ENCODE assay signal across 31 cellular contexts in the genomic region with DNA sequence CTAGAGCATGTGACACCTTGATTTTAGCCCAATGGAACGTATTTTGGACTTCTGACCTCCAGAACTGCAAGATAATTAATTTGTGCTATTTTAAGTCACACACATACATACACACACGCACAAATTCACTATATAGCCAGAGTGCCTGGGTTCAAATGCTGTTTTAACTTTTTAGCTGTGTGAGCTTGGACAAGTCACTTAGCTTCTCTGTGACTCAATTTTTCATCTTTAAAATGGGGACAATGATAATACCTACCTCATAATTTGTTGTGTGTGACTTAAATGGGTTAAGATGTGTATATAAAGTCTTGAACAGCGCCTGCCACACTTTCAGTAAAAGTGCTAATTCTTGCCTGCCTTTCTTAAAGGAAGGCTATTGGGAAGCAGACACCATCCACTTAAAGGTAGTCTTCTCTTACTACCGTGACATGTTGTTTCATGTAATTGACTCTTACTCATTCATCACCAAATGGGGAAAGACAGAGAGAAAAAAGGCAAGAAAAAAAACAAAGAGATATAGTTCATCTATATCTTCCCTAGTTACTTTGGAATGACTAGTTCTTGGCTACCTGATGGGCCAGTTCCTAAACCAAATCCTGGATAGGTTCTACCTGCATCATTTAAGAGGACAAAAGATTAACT. TPM values are rescaled to one million over a fixed set of nuclear protein-coding genes. Genes with fewer than 3 reads are reported as not detected.
DNase-seq lines count a peak whose midpoint lies in the region; ATAC-seq and TF ChIP-seq lines count a peak whose summit lies in the region.
"Had no signal": no experiment of that assay in that cellular context is flagged by ENCODE, and none has a peak within 500 bp of the region (broad histone marks: within the 10 kb centered on the region; RNA-seq: fewer than 3 reads in every experiment).

No MANE protein-coding gene starts in this region.

- POLR2A ChIA-PET in activated CD8-positive, alpha-beta T cell treated with anti-CD3 and anti-CD28 coated beads for 36 hours (lab: Charles Lee), result no interaction called here
- POLR2A ChIA-PET in activated CD8-positive, alpha-beta T cell treated with anti-CD3 and anti-CD28 coated beads, Interleukin-2, amount 10 ng/mL, durations not matched to agents 7 days and 5 days (lab: Charles Lee), result no interaction called here
- POLR2A ChIA-PET in CD8-positive, alpha-beta T cell (lab: Charles Lee), result interaction anchor here (1.3 kb wide), 1 partner anchor 83 kb away, joined by 3 read pairs; no protein-coding TSS in a partner anchor

- H3K27me3 ChIP-seq in CD8-positive, alpha-beta T cell (ENCODE audit: insufficient read depth, low read length), result no peaks in the 10 kb centered on the region
- no peaks in the 10 kb centered on the region for H3K27me3 ChIP-seq in MG63
- H3K27me3 ChIP-seq: cardiac muscle cell, colonic mucosa, neutrophil, tibial artery, vagina had no signal

- no peak for TF ChIP-seq CTCF in activated CD8-positive, alpha-beta T cell treated with anti-CD3 and anti-CD28 coated beads for 36 hours (IDR thresholded peaks at IDR 0.05)
- TF ChIP-seq CTCF in CD8-positive, alpha-beta T cell (IDR thresholded peaks at IDR 0.05), result no peak

- peaks cover 38% of the 10 kb centered on the region for H3K9me3 Mint-ChIP-seq in activated CD8-positive, alpha-beta T cell treated with anti-CD3 and anti-CD28 coated beads for 36 hours
- peaks cover 41% of the 10 kb centered on the region for H3K9me3 Mint-ChIP-seq in activated CD8-positive, alpha-beta T cell treated with anti-CD3 and anti-CD28 coated beads, Interleukin-2, amount 10 ng/mL, durations not matched to agents 7 days and 5 days (ENCODE audit: insufficient read depth)
- H3K9me3 Mint-ChIP-seq in CD8-positive, alpha-beta T cell, result peaks cover 24% of the 10 kb centered on the region
- H3K9me3 Mint-ChIP-seq in activated naive CD8-positive, alpha-beta T cell treated with anti-CD3 and anti-CD28 coated beads, Interleukin-2, amount 50 U/mL, for 24 hours, result peaks cover 50% of the 10 kb centered on the region
- H3K9me3 Mint-ChIP-seq in naive B cell, result peaks cover 4 to 23% (median 20%) of the 10 kb centered on the region in 7 donors
- peaks cover 16% of the 10 kb centered on the region for H3K9me3 Mint-ChIP-seq in activated CD8-positive, alpha-beta memory T cell treated with anti-CD3 and anti-CD28 coated beads, Interleukin-2, amount 10 ng/mL, durations not matched to agents 7 days and 5 days (ENCODE audit: low read depth)

- H3K27ac ChIP-seq in CD8-positive, alpha-beta T cell (ENCODE audit: low read depth, low read length), result no peak overlapping the region
- H3K27ac ChIP-seq: cardiac muscle cell, colonic mucosa, HL-60, neutrophil, tibial artery, vagina had no signal

- H3K4me1 Mint-ChIP-seq in activated CD8-positive, alpha-beta T cell treated with anti-CD3 and anti-CD28 coated beads for 36 hours (ENCODE audit: low read depth), result peaks cover 51% of the 10 kb centered on the region
- peaks cover 54% of the 10 kb centered on the region for H3K4me1 Mint-ChIP-seq in activated CD8-positive, alpha-beta T cell treated with anti-CD3 and anti-CD28 coated beads, Interleukin-2, amount 10 ng/mL, durations not matched to agents 7 days and 5 days (ENCODE audit: low read depth)
- H3K4me1 Mint-ChIP-seq in CD8-positive, alpha-beta T cell (ENCODE audit: low read depth), result peaks cover 59% of the 10 kb centered on the region
- H3K4me1 Mint-ChIP-seq in activated naive CD8-positive, alpha-beta T cell treated with anti-CD3 and anti-CD28 coated beads, Interleukin-2, amount 50 U/mL, for 24 hours, result peaks cover 80% of the 10 kb centered on the region
- H3K4me1 Mint-ChIP-seq in naive B cell, result peaks cover 38 to 58% (median 56%) of the 10 kb centered on the region in 3 donors
- H3K4me1 Mint-ChIP-seq in activated CD8-positive, alpha-beta memory T cell treated with anti-CD3 and anti-CD28 coated beads, Interleukin-2, amount 10 ng/mL, durations not matched to agents 7 days and 5 days, result peaks cover 46% of the 10 kb centered on the region
- H3K4me1 Mint-ChIP-seq: T-helper 17 cell had no signal

- DNase-seq in activated CD8-positive, alpha-beta T cell treated with anti-CD3 and anti-CD28 coated beads for 36 hours, result no peak
- DNase-seq in activated CD8-positive, alpha-beta T cell treated with anti-CD3 and anti-CD28 coated beads, Interleukin-2, amount 10 ng/mL, durations not matched to agents 7 days and 5 days, result no peak
- DNase-seq in CD8-positive, alpha-beta T cell, result no peak
- no peak for DNase-seq in activated naive CD8-positive, alpha-beta T cell treated with anti-CD3 and anti-CD28 coated beads, Interleukin-2, amount 50 U/mL, for 24 hours
- DNase-seq in naive B cell, result no peak
- DNase-seq in activated CD8-positive, alpha-beta memory T cell treated with anti-CD3 and anti-CD28 coated beads, Interleukin-2, amount 10 ng/mL, durations not matched to agents 7 days and 5 days, result no peak
- no peak for DNase-seq in MG63
- no peak for DNase-seq in NCI-H1417 treated with DMSO at 0.1 percent for 48 hours (lab: John Stamatoyannopoulos, UW)
- DNase-seq: activated CD8-positive, alpha-beta memory T cell treated with anti-CD3 and anti-CD28 coated beads for 24 hours; activated T-cell treated with anti-CD3 and anti-CD28 coated beads, Interleukin-2, amount 50 U/mL, for 1 hour; aorta; colonic mucosa; DMS153; effector CD4-positive, alpha-beta T cell; H7; Karpas-422; NCI-H1436 treated with DMSO at 0.1 percent for 48 hours; NCI-H2081 treated with DMSO at 0.1 percent for 48 hours; NCI-H345; NCI-H69; stimulated activated CD8-positive, alpha-beta memory T cell treated with anti-CD3 and anti-CD28 coated beads, Interleukin-4, amount 100 ng/mL, for 48 hours; T-helper 17 cell; tibial artery had no signal

- H3K9me3 ChIP-seq in CD8-positive, alpha-beta T cell (ENCODE audit: low read length), result peaks cover 4% of the 10 kb centered on the region
- no peaks in the 10 kb centered on the region for H3K9me3 ChIP-seq in MG63
- H3K9me3 ChIP-seq: colonic mucosa, neutrophil, vagina had no signal

- H3K27ac Mint-ChIP-seq in activated CD8-positive, alpha-beta T cell treated with anti-CD3 and anti-CD28 coated beads for 36 hours, result peak overlapping the region; percentile 84
- no peak overlapping the region for H3K27ac Mint-ChIP-seq in activated CD8-positive, alpha-beta T cell treated with anti-CD3 and anti-CD28 coated beads, Interleukin-2, amount 10 ng/mL, durations not matched to agents 7 days and 5 days
- peak overlapping the region; percentile 1 for H3K27ac Mint-ChIP-seq in CD8-positive, alpha-beta T cell
- H3K27ac Mint-ChIP-seq in activated naive CD8-positive, alpha-beta T cell treated with anti-CD3 and anti-CD28 coated beads, Interleukin-2, amount 50 U/mL, for 24 hours, result peak overlapping the region; percentile 90
- peak overlapping the region in 4 of 6 donors; percentile 20 to 81 (median 37) for H3K27ac Mint-ChIP-seq in naive B cell
- H3K27ac Mint-ChIP-seq in activated CD8-positive, alpha-beta memory T cell treated with anti-CD3 and anti-CD28 coated beads, Interleukin-2, amount 10 ng/mL, durations not matched to agents 7 days and 5 days, result no peak overlapping the region

- no peak for ATAC-seq in activated CD8-positive, alpha-beta T cell treated with anti-CD3 and anti-CD28 coated beads for 36 hours
- no peak for ATAC-seq in activated CD8-positive, alpha-beta T cell treated with anti-CD3 and anti-CD28 coated beads, Interleukin-2, amount 10 ng/mL, durations not matched to agents 7 days and 5 days
- ATAC-seq in CD8-positive, alpha-beta T cell, result no peak
- no peak for ATAC-seq in activated naive CD8-positive, alpha-beta T cell treated with anti-CD3 and anti-CD28 coated beads, Interleukin-2, amount 50 U/mL, for 24 hours
- ATAC-seq in naive B cell (ENCODE audit: low read depth in 2 of 2), result no peak
- ATAC-seq in activated CD8-positive, alpha-beta memory T cell treated with anti-CD3 and anti-CD28 coated beads, Interleukin-2, amount 10 ng/mL, durations not matched to agents 7 days and 5 days, result no peak
- ATAC-seq: Right ventricle myocardium inferior, sciatic nerve, SK-N-SH treated with all-trans-retinoic acid at 6 μM for 48 hours, T-helper 17 cell had no signal

- peaks cover 79% of the 10 kb centered on the region for H3K36me3 Mint-ChIP-seq in activated CD8-positive, alpha-beta T cell treated with anti-CD3 and anti-CD28 coated beads for 36 hours (ENCODE audit: low read depth)
- peaks cover 75% of the 10 kb centered on the region for H3K36me3 Mint-ChIP-seq in activated CD8-positive, alpha-beta T cell treated with anti-CD3 and anti-CD28 coated beads, Interleukin-2, amount 10 ng/mL, durations not matched to agents 7 days and 5 days (ENCODE audit: low read depth)
- H3K36me3 Mint-ChIP-seq in CD8-positive, alpha-beta T cell, result peaks cover 64% of the 10 kb centered on the region
- H3K36me3 Mint-ChIP-seq in activated naive CD8-positive, alpha-beta T cell treated with anti-CD3 and anti-CD28 coated beads, Interleukin-2, amount 50 U/mL, for 24 hours (ENCODE audit: low read depth), result peaks cover 78% of the 10 kb centered on the region
- H3K36me3 Mint-ChIP-seq in naive B cell, result peaks cover 20 to 41% of the 10 kb centered on the region in 2 donors
- H3K36me3 Mint-ChIP-seq in activated CD8-positive, alpha-beta memory T cell treated with anti-CD3 and anti-CD28 coated beads, Interleukin-2, amount 10 ng/mL, durations not matched to agents 7 days and 5 days, result peaks cover 64% of the 10 kb centered on the region

- CTCF ChIA-PET in activated CD8-positive, alpha-beta T cell treated with anti-CD3 and anti-CD28 coated beads for 36 hours (lab: Charles Lee), result no interaction called here
- CTCF ChIA-PET in activated CD8-positive, alpha-beta T cell treated with anti-CD3 and anti-CD28 coated beads, Interleukin-2, amount 10 ng/mL, durations not matched to agents 7 days and 5 days (lab: Charles Lee), result interaction anchor here (0.9 kb wide), 1 partner anchor 48 kb away, joined by 3 read pairs; no protein-coding TSS in a partner anchor
- CTCF ChIA-PET in CD8-positive, alpha-beta T cell (lab: Charles Lee), result no interaction called here
- CTCF ChIA-PET in activated CD8-positive, alpha-beta memory T cell treated with anti-CD3 and anti-CD28 coated beads, Interleukin-2, amount 10 ng/mL, durations not matched to agents 7 days and 5 days (lab: Charles Lee), result no interaction called here

- peaks cover 28% of the 10 kb centered on the region for H3K4me1 ChIP-seq in CD8-positive, alpha-beta T cell (ENCODE audit: insufficient read depth, low read length)

- no peaks in the 10 kb centered on the region for H3K27me3 Mint-ChIP-seq in activated CD8-positive, alpha-beta T cell treated with anti-CD3 and anti-CD28 coated beads for 36 hours
- H3K27me3 Mint-ChIP-seq in activated CD8-positive, alpha-beta T cell treated with anti-CD3 and anti-CD28 coated beads, Interleukin-2, amount 10 ng/mL, durations not matched to agents 7 days and 5 days (ENCODE audit: low read depth), result no peaks in the 10 kb centered on the region
- no peaks in the 10 kb centered on the region for H3K27me3 Mint-ChIP-seq in CD8-positive, alpha-beta T cell (ENCODE audit: low read depth)
- H3K27me3 Mint-ChIP-seq in activated naive CD8-positive, alpha-beta T cell treated with anti-CD3 and anti-CD28 coated beads, Interleukin-2, amount 50 U/mL, for 24 hours, result no peaks in the 10 kb centered on the region
- H3K27me3 Mint-ChIP-seq in naive B cell, result no peaks in the 10 kb centered on the region
- H3K27me3 Mint-ChIP-seq in activated CD8-positive, alpha-beta memory T cell treated with anti-CD3 and anti-CD28 coated beads, Interleukin-2, amount 10 ng/mL, durations not matched to agents 7 days and 5 days, result no peaks in the 10 kb centered on the region
- H3K27me3 Mint-ChIP-seq: progenitor cell of endocrine pancreas, T-helper 17 cell had no signal

- intact Hi-C loops in activated CD8-positive, alpha-beta T cell treated with anti-CD3 and anti-CD28 coated beads for 36 hours (cut with micrococcal nuclease), result no loop called here
- intact Hi-C loops in CD8-positive, alpha-beta T cell (cut with DNase I, micrococcal nuclease), result loop anchor here in 1 of 2 experiments (5.0 kb wide), 1 partner anchor 35 kb away; no protein-coding TSS in a partner anchor

- no peak overlapping the region for H3K4me3 ChIP-seq in CD8-positive, alpha-beta T cell (ENCODE audit: low read depth, low read length)
- H3K4me3 ChIP-seq in MG63, result no peak overlapping the region
- H3K4me3 ChIP-seq: cardiac muscle cell, colonic mucosa, tibial artery, vagina had no signal

- no peak overlapping the region for H3K4me3 Mint-ChIP-seq in activated CD8-positive, alpha-beta T cell treated with anti-CD3 and anti-CD28 coated beads for 36 hours
- H3K4me3 Mint-ChIP-seq in activated CD8-positive, alpha-beta T cell treated with anti-CD3 and anti-CD28 coated beads, Interleukin-2, amount 10 ng/mL, durations not matched to agents 7 days and 5 days, result no peak overlapping the region
- H3K4me3 Mint-ChIP-seq in CD8-positive, alpha-beta T cell, result no peak overlapping the region
- H3K4me3 Mint-ChIP-seq in activated naive CD8-positive, alpha-beta T cell treated with anti-CD3 and anti-CD28 coated beads, Interleukin-2, amount 50 U/mL, for 24 hours, result no peak overlapping the region
- peak overlapping the region in 1 of 8 donors; percentile 42 for H3K4me3 Mint-ChIP-seq in naive B cell
- no peak overlapping the region for H3K4me3 Mint-ChIP-seq in activated CD8-positive, alpha-beta memory T cell treated with anti-CD3 and anti-CD28 coated beads, Interleukin-2, amount 10 ng/mL, durations not matched to agents 7 days and 5 days
- H3K4me3 Mint-ChIP-seq: T-helper 17 cell had no signal

- no peaks in the 10 kb centered on the region for H3K36me3 ChIP-seq in CD8-positive, alpha-beta T cell (ENCODE audit: insufficient read depth, low read length)
- peaks cover 18% of the 10 kb centered on the region for H3K36me3 ChIP-seq in MG63
- H3K36me3 ChIP-seq: colonic mucosa, neutrophil had no signal

RNA-seq across cellular contexts. Expression of gene SLC30A7, which starts 56.3 kb away (rescaled TPM):
- 10 to 100 TPM; 32.0 to 36.1 TPM for total RNA-seq in activated CD8-positive, alpha-beta T cell treated with anti-CD3 and anti-CD28 coated beads for 36 hours
- total RNA-seq in activated CD8-positive, alpha-beta T cell treated with anti-CD3 and anti-CD28 coated beads, Interleukin-2, amount 10 ng/mL, durations not matched to agents 7 days and 5 days, result 10 to 100 TPM; 28.8 to 30.0 TPM
- total RNA-seq in CD8-positive, alpha-beta T cell, result 10 to 100 TPM; 18.8 to 20.2 TPM
- polyA plus RNA-seq in naive B cell (ENCODE audit: low read depth in 6 of 6), result 10 to 100 TPM in 1 of 6 donors, 1 to 10 TPM in 4, under 1 TPM in 1; 0.68 to 10.2 (median 8.4) TPM
- total RNA-seq in activated CD8-positive, alpha-beta memory T cell treated with anti-CD3 and anti-CD28 coated beads, Interleukin-2, amount 10 ng/mL, durations not matched to agents 7 days and 5 days, result 10 to 100 TPM; 29.1 to 33.3 TPM
- 15.2 and 26.6 TPM in 2 replicates for total RNA-seq in MG63 (2014; rRNA removed; shearing (Covaris generic); ENCODE audit: low replicate concordance)

RNA-seq across cellular contexts. Expression of gene EXTL2, which starts 57.6 kb away (rescaled TPM):
- total RNA-seq in activated CD8-positive, alpha-beta T cell treated with anti-CD3 and anti-CD28 coated beads for 36 hours, result 1 to 10 TPM; 4.1 to 5.7 TPM
- total RNA-seq in activated CD8-positive, alpha-beta T cell treated with anti-CD3 and anti-CD28 coated beads, Interleukin-2, amount 10 ng/mL, durations not matched to agents 7 days and 5 days, result 1 to 10 TPM; 2.0 to 2.6 TPM
- total RNA-seq in CD8-positive, alpha-beta T cell, result 1 to 10 TPM; 1.2 to 2.1 TPM
- 1 to 10 TPM; 2.0 to 5.8 (median 2.4) TPM for polyA plus RNA-seq in naive B cell (ENCODE audit: low read depth in 6 of 6)
- 10 to 100 TPM in 1 of 2 experiments, 1 to 10 TPM in 1; 2.6 to 11.5 TPM for total RNA-seq in activated CD8-positive, alpha-beta memory T cell treated with anti-CD3 and anti-CD28 coated beads, Interleukin-2, amount 10 ng/mL, durations not matched to agents 7 days and 5 days
- 15.8 and 21.1 TPM in 2 replicates for total RNA-seq in MG63 (2014; rRNA removed; shearing (Covaris generic); ENCODE audit: low replicate concordance)

Comparison
In these comparisons a context has a peak if more than half of its experiments do, and no peak if none do; other contexts are left out.
1. H3K27ac Mint-ChIP-seq: peak in activated CD8-positive, alpha-beta T cell treated with anti-CD3 and anti-CD28 coated beads for 36 hours (single experiment), CD8-positive, alpha-beta T cell (single experiment), activated naive CD8-positive, alpha-beta T cell treated with anti-CD3 and anti-CD28 coated beads, Interleukin-2, amount 50 U/mL, for 24 hours (single experiment) and naive B cell (4 of 6); none in activated CD8-positive, alpha-beta T cell treated with anti-CD3 and anti-CD28 coated beads, Interleukin-2, amount 10 ng/mL, durations not matched to agents 7 days and 5 days (single experiment) and activated CD8-positive, alpha-beta memory T cell treated with anti-CD3 and anti-CD28 coated beads, Interleukin-2, amount 10 ng/mL, durations not matched to agents 7 days and 5 days (single experiment).